8 cellular contexts compared by ENCODE assay signal in the genomic region with DNA sequence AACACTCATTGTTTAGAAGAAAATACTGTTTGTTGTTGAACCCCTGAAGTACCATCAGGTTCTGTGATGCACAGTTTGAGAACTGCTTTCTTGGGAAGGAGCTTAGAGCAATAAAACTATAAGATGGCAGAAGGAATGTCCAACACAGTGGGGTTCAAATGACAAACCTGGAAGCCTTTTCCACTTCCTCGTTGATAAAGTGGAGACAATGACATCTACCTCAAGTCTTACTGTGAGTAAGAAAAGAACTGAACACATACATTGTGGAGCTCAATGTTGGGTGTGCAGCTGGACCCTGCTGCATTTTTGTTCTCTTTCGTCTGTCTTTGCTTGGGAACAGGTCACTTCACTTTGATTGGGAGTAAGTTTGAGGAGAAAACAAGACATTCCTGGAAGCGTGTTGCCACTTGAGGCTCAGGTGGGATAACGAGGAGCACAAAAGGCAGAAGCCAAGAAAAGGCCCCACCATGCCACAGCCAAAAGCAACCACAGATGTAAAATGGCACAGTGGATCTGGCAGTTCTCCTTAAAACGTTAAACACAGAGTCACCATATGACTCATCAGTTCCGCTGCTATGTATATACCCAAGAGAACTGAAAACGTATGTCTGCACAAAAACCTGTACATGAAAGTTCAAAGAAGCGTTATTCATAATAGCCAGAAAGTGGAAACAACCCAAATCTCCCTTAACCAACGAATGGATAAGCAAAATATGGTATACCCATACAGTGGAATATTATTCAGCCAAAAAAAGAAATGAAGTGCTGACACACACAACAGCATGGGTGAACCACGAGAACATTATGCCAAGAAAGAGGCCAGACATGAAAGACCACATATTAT. TPM values are rescaled to one million over a fixed set of nuclear protein-coding genes. Genes with fewer than 3 reads are reported as not detected.
DNase-seq lines count a peak whose midpoint lies in the region; ATAC-seq, FAIRE-seq and TF ChIP-seq lines count a peak whose summit lies in the region.

No MANE protein-coding gene starts in this region.

- TF ChIP-seq POLR2A in GM12892 (IDR thresholded peaks at IDR 0.05; ENCODE audit: low read depth, low read length) = no peak
- TF ChIP-seq POLR2A in tibial nerve (IDR thresholded peaks at IDR 0.05) = no peak
- TF ChIP-seq POLR2A in gastrocnemius medialis (IDR thresholded peaks at IDR 0.05) = no peak

- H3K27ac Mint-ChIP-seq in astrocyte (ENCODE audit: unreplicated experiment) = no peak overlapping the region

- TF ChIP-seq CTCF in astrocyte (IDR thresholded peaks at IDR 0.05; ENCODE audit: insufficient read depth, low read depth, low read length) = no peak
- no peak for TF ChIP-seq CTCF in tibial nerve (IDR thresholded peaks at IDR 0.05)
- TF ChIP-seq CTCF in gastrocnemius medialis (IDR thresholded peaks at IDR 0.05 in 4 of 5, conservative IDR thresholded peaks at IDR 0.05 in 1 of 5) = no peak

- H3K9me3 Mint-ChIP-seq in astrocyte (ENCODE audit: unreplicated experiment) = peaks cover 3% of the 10 kb centered on the region

- H3K4me3 ChIP-seq in astrocyte (ENCODE audit: insufficient read depth, low read depth, low read length) (no peak overlapping the region), tibial nerve (no peak overlapping the region), gastrocnemius medialis (no peak overlapping the region)

- H3K9me3 ChIP-seq in astrocyte (ENCODE audit: insufficient read depth, low read depth, low read length) = no peaks in the 10 kb centered on the region
- no peaks in the 10 kb centered on the region for H3K9me3 ChIP-seq in tibial nerve
- no peaks in the 10 kb centered on the region for H3K9me3 ChIP-seq in gastrocnemius medialis

- 74 to 75% methylated on average over 10 of the region's 10 CpGs for WGBS in tibial nerve, 2 donors

- H3K36me3 ChIP-seq in astrocyte (ENCODE audit: insufficient read depth, low read length) (no peaks in the 10 kb centered on the region), tibial nerve (no peaks in the 10 kb centered on the region), gastrocnemius medialis (no peaks in the 10 kb centered on the region)

- H4K20me1 ChIP-seq in astrocyte (ENCODE audit: insufficient read depth, low read length) = no peaks in the 10 kb centered on the region

- in situ Hi-C loops in gastrocnemius medialis (cut with MboI; ENCODE audit: low sequenced_read_pairs in 4 of 4) = no loop called here

- H3K79me2 ChIP-seq in astrocyte (ENCODE audit: insufficient read depth, low read length) = no peaks in the 10 kb centered on the region

- intact Hi-C loops in gastrocnemius medialis (cut with DNase I; ENCODE audit: low total_unique reads) = no loop called here

- no peak overlapping the region for H3K4me3 Mint-ChIP-seq in astrocyte (ENCODE audit: unreplicated experiment)

- H2AFZ ChIP-seq in astrocyte (ENCODE audit: low read depth, low read length) = no peak overlapping the region

- no peaks in the 10 kb centered on the region for H3K27me3 ChIP-seq in astrocyte (ENCODE audit: insufficient read depth, low read length)
- H3K27me3 ChIP-seq in tibial nerve = no peaks in the 10 kb centered on the region
- no peaks in the 10 kb centered on the region for H3K27me3 ChIP-seq in gastrocnemius medialis

- peak overlapping the region; percentile 49 for H3K4me2 ChIP-seq in astrocyte (ENCODE audit: low read length)

- no peak for DNase-seq in GM12892 (ENCODE audit: insufficient read length)
- peak; percentile 59 for DNase-seq in astrocyte (ENCODE audit: low read depth)
- DNase-seq in tibial nerve (ENCODE audit: low spot score in 2 of 2) = no peak
- DNase-seq in dermis blood vessel endothelial cell = no peak
- DNase-seq in gastrocnemius medialis = no peak
- DNase-seq in NCI-H187 (lab: John Stamatoyannopoulos, UW) = no peak

- peaks cover 3% of the 10 kb centered on the region for H3K27me3 Mint-ChIP-seq in astrocyte (ENCODE audit: low read depth, unreplicated experiment)

- peaks cover 1% of the 10 kb centered on the region for H3K4me1 Mint-ChIP-seq in astrocyte (ENCODE audit: low read depth, unreplicated experiment)

- H3K4me1 ChIP-seq in astrocyte (ENCODE audit: insufficient read depth, low read length) (peaks cover under 1% of the 10 kb centered on the region), tibial nerve (no peaks in the 10 kb centered on the region), gastrocnemius medialis (no peaks in the 10 kb centered on the region)

- no peak overlapping the region for H3K9ac ChIP-seq in astrocyte (ENCODE audit: low read length)

- no peak for TF ChIP-seq EP300 in tibial nerve (IDR thresholded peaks at IDR 0.05)

- ATAC-seq in GM21526 (IDR thresholded peaks at IDR 0.05; ENCODE audit: low FRiP score, unreplicated experiment) (peak; percentile 58), HG03571 (IDR thresholded peaks at IDR 0.05; ENCODE audit: unreplicated experiment) (peak; percentile 76), gastrocnemius medialis (no peak)

- FAIRE-seq in GM12892 (lab: Jason Lieb, UNC) (peak; percentile 93), astrocyte (lab: Jason Lieb, UNC) (no peak)

- H3K27ac ChIP-seq in astrocyte (ENCODE audit: low read depth, low read length) (no peak overlapping the region), tibial nerve (no peak overlapping the region), gastrocnemius medialis (no peak overlapping the region)

- H3K36me3 Mint-ChIP-seq in astrocyte (ENCODE audit: low read depth, unreplicated experiment) = no peaks in the 10 kb centered on the region

RNA-seq across cellular contexts. Expression of gene SUB1, which starts 42.9 kb away (rescaled TPM):
- polyA plus RNA-seq in GM12892 (2012; ENCODE audit: missing spikeins) = 581 TPM
- total RNA-seq in astrocyte (219 and 235 TPM in 2 replicates), tibial nerve (100 to 1,000 TPM in 1 of 4 donors, 10 to 100 TPM in 3; 78.0 to 110 (median 88.6) TPM), dermis blood vessel endothelial cell (212 and 301 TPM in 2 replicates), gastrocnemius medialis (100 to 1,000 TPM in 2 of 4 donors, 10 to 100 TPM in 2; 82.6 to 162 (median 100) TPM)

Comparison
In these comparisons a context has a peak if more than half of its experiments do, and no peak if none do; other contexts are left out.
1. ATAC-seq: peak in GM21526 (single experiment) and HG03571 (single experiment); none in gastrocnemius medialis (0 of 2).